2 cellular contexts compared by ENCODE assay signal in genomic region chr11:420054-420910, GRCh38.
A peak's percentile ranks its signal among the peaks of the same experiment; 100 is the strongest.
TF ChIP-seq lines count a peak whose summit lies in the region.

No MANE protein-coding gene starts in this region.

TF ChIP-seq in GM23338, 12 proteins besides CTCF, POLR2A, EP300 and RAD21:
- TF ChIP-seq, protein P1, sequence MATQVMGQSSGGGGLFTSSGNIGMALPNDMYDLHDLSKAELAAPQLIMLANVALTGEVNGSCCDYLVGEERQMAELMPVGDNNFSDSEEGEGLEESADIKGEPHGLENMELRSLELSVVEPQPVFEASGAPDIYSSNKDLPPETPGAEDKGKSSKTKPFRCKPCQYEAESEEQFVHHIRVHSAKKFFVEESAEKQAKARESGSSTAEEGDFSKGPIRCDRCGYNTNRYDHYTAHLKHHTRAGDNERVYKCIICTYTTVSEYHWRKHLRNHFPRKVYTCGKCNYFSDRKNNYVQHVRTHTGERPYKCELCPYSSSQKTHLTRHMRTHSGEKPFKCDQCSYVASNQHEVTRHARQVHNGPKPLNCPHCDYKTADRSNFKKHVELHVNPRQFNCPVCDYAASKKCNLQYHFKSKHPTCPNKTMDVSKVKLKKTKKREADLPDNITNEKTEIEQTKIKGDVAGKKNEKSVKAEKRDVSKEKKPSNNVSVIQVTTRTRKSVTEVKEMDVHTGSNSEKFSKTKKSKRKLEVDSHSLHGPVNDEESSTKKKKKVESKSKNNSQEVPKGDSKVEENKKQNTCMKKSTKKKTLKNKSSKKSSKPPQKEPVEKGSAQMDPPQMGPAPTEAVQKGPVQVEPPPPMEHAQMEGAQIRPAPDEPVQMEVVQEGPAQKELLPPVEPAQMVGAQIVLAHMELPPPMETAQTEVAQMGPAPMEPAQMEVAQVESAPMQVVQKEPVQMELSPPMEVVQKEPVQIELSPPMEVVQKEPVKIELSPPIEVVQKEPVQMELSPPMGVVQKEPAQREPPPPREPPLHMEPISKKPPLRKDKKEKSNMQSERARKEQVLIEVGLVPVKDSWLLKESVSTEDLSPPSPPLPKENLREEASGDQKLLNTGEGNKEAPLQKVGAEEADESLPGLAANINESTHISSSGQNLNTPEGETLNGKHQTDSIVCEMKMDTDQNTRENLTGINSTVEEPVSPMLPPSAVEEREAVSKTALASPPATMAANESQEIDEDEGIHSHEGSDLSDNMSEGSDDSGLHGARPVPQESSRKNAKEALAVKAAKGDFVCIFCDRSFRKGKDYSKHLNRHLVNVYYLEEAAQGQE (IDR thresholded peaks at IDR 0.05; ENCODE audit: unreplicated experiment): no peak
- TF ChIP-seq ZNF114 (CRISPR knock-in tag; IDR thresholded peaks at IDR 0.05) (no peak), JUNB (IDR thresholded peaks at IDR 0.05; ENCODE audit: unreplicated experiment) (no peak), ZNF462 (CRISPR knock-in tag; IDR thresholded peaks at IDR 0.05) (no peak), EZH2phosphoT487 (IDR thresholded peaks at IDR 0.05; ENCODE audit: unreplicated experiment) (no peak), CREB1 (CRISPR knock-in tag; IDR thresholded peaks at IDR 0.05; ENCODE audit: low read depth) (no peak), NANOG (IDR thresholded peaks at IDR 0.05; ENCODE audit: borderline replicate concordance) (no peak), STAT1 (IDR thresholded peaks at IDR 0.05; ENCODE audit: unreplicated experiment) (no peak)
- TF ChIP-seq, protein P2, sequence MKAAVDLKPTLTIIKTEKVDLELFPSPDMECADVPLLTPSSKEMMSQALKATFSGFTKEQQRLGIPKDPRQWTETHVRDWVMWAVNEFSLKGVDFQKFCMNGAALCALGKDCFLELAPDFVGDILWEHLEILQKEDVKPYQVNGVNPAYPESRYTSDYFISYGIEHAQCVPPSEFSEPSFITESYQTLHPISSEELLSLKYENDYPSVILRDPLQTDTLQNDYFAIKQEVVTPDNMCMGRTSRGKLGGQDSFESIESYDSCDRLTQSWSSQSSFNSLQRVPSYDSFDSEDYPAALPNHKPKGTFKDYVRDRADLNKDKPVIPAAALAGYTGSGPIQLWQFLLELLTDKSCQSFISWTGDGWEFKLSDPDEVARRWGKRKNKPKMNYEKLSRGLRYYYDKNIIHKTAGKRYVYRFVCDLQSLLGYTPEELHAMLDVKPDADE (IDR thresholded peaks at IDR 0.05): no peak

TF ChIP-seq in K562, 482 proteins besides CTCF, POLR2A, EP300 and RAD21:
- TF ChIP-seq ATF1 (CRISPR knock-in tag; IDR thresholded peaks at IDR 0.05) (no peak), ATF1 (tag; IDR thresholded peaks at IDR 0.05) (no peak), FIP1L1 (IDR thresholded peaks at IDR 0.05; ENCODE audit: low read depth, low read length, poor library complexity, severe bottlenecking) (peak; percentile 29), ZNF75A (CRISPR knock-in tag; IDR thresholded peaks at IDR 0.05) (no peak), HOMEZ (CRISPR knock-in tag; IDR thresholded peaks at IDR 0.05) (no peak), PCBP1 (IDR thresholded peaks at IDR 0.05; ENCODE audit: low read depth, low read length, poor library complexity, severe bottlenecking) (peak; percentile 31), BCOR (IDR thresholded peaks at IDR 0.05) (no peak), GATAD2B (IDR thresholded peaks at IDR 0.05; ENCODE audit: borderline replicate concordance) (no peak)
- TF ChIP-seq, protein P3, sequence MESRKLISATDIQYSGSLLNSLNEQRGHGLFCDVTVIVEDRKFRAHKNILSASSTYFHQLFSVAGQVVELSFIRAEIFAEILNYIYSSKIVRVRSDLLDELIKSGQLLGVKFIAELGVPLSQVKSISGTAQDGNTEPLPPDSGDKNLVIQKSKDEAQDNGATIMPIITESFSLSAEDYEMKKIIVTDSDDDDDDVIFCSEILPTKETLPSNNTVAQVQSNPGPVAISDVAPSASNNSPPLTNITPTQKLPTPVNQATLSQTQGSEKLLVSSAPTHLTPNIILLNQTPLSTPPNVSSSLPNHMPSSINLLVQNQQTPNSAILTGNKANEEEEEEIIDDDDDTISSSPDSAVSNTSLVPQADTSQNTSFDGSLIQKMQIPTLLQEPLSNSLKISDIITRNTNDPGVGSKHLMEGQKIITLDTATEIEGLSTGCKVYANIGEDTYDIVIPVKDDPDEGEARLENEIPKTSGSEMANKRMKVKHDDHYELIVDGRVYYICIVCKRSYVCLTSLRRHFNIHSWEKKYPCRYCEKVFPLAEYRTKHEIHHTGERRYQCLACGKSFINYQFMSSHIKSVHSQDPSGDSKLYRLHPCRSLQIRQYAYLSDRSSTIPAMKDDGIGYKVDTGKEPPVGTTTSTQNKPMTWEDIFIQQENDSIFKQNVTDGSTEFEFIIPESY (CRISPR knock-in tag; IDR thresholded peaks at IDR 0.05): peak; percentile 82
TF ChIP-seq in K562: peak in this region for 3.
